ENCODE assay signal across 1 cellular context in the genomic region with DNA sequence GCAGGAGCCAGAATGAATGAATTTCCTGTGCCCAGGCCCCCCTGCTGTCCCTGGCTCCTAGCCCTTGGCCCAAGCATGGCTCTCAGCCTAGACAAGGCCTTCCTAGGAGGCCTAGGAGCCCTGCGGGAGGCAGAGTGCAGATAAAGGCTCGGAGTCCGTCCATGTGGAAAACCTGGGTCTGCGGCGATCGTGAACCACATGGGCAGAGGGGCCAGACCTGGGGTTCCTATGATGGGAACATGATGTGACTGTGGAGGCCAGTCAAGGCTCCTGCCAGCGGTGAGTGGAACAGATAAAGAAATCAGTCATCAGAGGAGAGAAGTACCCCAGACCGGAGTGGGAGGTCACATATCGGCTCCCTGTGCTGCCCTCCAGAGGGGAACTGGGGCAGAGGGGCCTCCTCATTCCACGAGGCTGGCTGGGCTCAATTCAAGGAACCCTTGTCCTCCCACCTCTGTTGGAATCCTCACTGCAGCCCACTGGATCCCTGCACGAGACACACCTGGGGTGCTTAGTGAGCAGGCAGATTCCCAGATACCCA.
A peak's percentile ranks its signal among the peaks of the same experiment; 100 is the strongest.
TF ChIP-seq lines count a peak whose summit lies in the region.

No MANE protein-coding gene starts in this region.

TF ChIP-seq in HepG2, 621 proteins besides CTCF, POLR2A, EP300 and RAD21 (continued from another document and continues in another):
- TF ChIP-seq ZNF234 (CRISPR knock-in tag; conservative IDR thresholded peaks at IDR 0.05) (no peak), PRMT3 (CRISPR knock-in tag; IDR thresholded peaks at IDR 0.05; ENCODE audit: borderline replicate concordance, low read depth) (no peak), CEBPG (CRISPR knock-in tag; IDR thresholded peaks at IDR 0.05) (0 out of 2 replicates have a peak, but pooled peaks have one; percentile 7), POLR2AphosphoS2 (IDR thresholded peaks at IDR 0.05; ENCODE audit: low read depth, low read length) (no peak), RBFOX2 (IDR thresholded peaks at IDR 0.05; ENCODE audit: low read depth, low read length) (no peak), ISL2 (CRISPR knock-in tag; IDR thresholded peaks at IDR 0.05) (no peak), ZNF326 (CRISPR knock-in tag; IDR thresholded peaks at IDR 0.05; ENCODE audit: borderline replicate concordance) (no peak), ZNF792 (CRISPR knock-in tag; IDR thresholded peaks at IDR 0.05) (no peak), MYNN (CRISPR knock-in tag; IDR thresholded peaks at IDR 0.05; ENCODE audit: low read depth) (no peak), ZNF264 (CRISPR knock-in tag; IDR thresholded peaks at IDR 0.05) (no peak), ZNF549 (CRISPR knock-in tag; IDR thresholded peaks at IDR 0.05) (no peak), ZNF34 (CRISPR knock-in tag; IDR thresholded peaks at IDR 0.05; ENCODE audit: borderline replicate concordance) (no peak), SMAD9 (CRISPR knock-in tag; IDR thresholded peaks at IDR 0.05) (no peak), GPN1 (CRISPR knock-in tag; IDR thresholded peaks at IDR 0.05; ENCODE audit: borderline replicate concordance) (no peak), TARDBP (CRISPR knock-in tag; IDR thresholded peaks at IDR 0.05) (no peak), FLYWCH1 (CRISPR knock-in tag; IDR thresholded peaks at IDR 0.05) (no peak), ZSCAN21 (CRISPR knock-in tag; IDR thresholded peaks at IDR 0.05; ENCODE audit: borderline replicate concordance) (peak; percentile 52; the same call in 1 of the 2 replicates)
- TF ChIP-seq, protein P1, sequence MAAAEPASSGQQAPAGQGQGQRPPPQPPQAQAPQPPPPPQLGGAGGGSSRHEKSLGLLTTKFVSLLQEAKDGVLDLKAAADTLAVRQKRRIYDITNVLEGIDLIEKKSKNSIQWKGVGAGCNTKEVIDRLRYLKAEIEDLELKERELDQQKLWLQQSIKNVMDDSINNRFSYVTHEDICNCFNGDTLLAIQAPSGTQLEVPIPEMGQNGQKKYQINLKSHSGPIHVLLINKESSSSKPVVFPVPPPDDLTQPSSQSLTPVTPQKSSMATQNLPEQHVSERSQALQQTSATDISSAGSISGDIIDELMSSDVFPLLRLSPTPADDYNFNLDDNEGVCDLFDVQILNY (CRISPR knock-in tag; conservative IDR thresholded peaks at IDR 0.05), result peak; percentile 40; the same call in 1 of the 2 replicates
- TF ChIP-seq, protein P2, sequence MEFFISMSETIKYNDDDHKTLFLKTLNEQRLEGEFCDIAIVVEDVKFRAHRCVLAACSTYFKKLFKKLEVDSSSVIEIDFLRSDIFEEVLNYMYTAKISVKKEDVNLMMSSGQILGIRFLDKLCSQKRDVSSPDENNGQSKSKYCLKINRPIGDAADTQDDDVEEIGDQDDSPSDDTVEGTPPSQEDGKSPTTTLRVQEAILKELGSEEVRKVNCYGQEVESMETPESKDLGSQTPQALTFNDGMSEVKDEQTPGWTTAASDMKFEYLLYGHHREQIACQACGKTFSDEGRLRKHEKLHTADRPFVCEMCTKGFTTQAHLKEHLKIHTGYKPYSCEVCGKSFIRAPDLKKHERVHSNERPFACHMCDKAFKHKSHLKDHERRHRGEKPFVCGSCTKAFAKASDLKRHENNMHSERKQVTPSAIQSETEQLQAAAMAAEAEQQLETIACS (CRISPR knock-in tag; IDR thresholded peaks at IDR 0.05), result no peak
- TF ChIP-seq, protein P3, sequence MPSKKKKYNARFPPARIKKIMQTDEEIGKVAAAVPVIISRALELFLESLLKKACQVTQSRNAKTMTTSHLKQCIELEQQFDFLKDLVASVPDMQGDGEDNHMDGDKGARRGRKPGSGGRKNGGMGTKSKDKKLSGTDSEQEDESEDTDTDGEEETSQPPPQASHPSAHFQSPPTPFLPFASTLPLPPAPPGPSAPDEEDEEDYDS (CRISPR knock-in tag; IDR thresholded peaks at IDR 0.05), result no peak
- TF ChIP-seq, protein P4, sequence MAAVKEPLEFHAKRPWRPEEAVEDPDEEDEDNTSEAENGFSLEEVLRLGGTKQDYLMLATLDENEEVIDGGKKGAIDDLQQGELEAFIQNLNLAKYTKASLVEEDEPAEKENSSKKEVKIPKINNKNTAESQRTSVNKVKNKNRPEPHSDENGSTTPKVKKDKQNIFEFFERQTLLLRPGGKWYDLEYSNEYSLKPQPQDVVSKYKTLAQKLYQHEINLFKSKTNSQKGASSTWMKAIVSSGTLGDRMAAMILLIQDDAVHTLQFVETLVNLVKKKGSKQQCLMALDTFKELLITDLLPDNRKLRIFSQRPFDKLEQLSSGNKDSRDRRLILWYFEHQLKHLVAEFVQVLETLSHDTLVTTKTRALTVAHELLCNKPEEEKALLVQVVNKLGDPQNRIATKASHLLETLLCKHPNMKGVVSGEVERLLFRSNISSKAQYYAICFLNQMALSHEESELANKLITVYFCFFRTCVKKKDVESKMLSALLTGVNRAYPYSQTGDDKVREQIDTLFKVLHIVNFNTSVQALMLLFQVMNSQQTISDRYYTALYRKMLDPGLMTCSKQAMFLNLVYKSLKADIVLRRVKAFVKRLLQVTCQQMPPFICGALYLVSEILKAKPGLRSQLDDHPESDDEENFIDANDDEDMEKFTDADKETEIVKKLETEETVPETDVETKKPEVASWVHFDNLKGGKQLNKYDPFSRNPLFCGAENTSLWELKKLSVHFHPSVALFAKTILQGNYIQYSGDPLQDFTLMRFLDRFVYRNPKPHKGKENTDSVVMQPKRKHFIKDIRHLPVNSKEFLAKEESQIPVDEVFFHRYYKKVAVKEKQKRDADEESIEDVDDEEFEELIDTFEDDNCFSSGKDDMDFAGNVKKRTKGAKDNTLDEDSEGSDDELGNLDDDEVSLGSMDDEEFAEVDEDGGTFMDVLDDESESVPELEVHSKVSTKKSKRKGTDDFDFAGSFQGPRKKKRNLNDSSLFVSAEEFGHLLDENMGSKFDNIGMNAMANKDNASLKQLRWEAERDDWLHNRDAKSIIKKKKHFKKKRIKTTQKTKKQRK (IDR thresholded peaks at IDR 0.05; ENCODE audit: low read length), result no peak
- TF ChIP-seq, protein P5, sequence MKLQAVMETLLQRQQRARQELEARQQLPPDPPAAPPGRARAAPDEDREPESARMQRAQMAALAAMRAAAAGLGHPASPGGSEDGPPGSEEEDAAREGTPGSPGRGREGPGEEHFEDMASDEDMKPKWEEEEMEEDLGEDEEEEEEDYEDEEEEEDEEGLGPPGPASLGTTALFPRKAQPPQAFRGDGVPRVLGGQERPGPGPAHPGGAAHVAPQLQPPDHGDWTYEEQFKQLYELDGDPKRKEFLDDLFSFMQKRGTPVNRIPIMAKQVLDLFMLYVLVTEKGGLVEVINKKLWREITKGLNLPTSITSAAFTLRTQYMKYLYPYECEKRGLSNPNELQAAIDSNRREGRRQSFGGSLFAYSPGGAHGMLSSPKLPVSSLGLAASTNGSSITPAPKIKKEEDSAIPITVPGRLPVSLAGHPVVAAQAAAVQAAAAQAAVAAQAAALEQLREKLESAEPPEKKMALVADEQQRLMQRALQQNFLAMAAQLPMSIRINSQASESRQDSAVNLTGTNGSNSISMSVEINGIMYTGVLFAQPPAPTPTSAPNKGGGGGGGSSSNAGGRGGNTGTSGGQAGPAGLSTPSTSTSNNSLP (IDR thresholded peaks at IDR 0.05; ENCODE audit: low read depth, low read length), result no peak
- TF ChIP-seq, protein P6, sequence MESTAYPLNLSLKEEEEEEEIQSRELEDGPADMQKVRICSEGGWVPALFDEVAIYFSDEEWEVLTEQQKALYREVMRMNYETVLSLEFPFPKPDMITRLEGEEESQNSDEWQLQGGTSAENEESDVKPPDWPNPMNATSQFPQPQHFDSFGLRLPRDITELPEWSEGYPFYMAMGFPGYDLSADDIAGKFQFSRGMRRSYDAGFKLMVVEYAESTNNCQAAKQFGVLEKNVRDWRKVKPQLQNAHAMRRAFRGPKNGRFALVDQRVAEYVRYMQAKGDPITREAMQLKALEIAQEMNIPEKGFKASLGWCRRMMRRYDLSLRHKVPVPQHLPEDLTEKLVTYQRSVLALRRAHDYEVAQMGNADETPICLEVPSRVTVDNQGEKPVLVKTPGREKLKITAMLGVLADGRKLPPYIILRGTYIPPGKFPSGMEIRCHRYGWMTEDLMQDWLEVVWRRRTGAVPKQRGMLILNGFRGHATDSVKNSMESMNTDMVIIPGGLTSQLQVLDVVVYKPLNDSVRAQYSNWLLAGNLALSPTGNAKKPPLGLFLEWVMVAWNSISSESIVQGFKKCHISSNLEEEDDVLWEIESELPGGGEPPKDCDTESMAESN (CRISPR knock-in tag; conservative IDR thresholded peaks at IDR 0.05), result no peak
- TF ChIP-seq, protein P7, sequence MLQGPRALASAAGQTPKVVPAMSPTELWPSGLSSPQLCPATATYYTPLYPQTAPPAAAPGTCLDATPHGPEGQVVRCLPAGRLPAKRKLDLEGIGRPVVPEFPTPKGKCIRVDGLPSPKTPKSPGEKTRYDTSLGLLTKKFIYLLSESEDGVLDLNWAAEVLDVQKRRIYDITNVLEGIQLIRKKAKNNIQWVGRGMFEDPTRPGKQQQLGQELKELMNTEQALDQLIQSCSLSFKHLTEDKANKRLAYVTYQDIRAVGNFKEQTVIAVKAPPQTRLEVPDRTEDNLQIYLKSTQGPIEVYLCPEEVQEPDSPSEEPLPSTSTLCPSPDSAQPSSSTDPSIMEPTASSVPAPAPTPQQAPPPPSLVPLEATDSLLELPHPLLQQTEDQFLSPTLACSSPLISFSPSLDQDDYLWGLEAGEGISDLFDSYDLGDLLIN (CRISPR knock-in tag; IDR thresholded peaks at IDR 0.05; ENCODE audit: borderline replicate concordance), result no peak
- TF ChIP-seq, protein P8, sequence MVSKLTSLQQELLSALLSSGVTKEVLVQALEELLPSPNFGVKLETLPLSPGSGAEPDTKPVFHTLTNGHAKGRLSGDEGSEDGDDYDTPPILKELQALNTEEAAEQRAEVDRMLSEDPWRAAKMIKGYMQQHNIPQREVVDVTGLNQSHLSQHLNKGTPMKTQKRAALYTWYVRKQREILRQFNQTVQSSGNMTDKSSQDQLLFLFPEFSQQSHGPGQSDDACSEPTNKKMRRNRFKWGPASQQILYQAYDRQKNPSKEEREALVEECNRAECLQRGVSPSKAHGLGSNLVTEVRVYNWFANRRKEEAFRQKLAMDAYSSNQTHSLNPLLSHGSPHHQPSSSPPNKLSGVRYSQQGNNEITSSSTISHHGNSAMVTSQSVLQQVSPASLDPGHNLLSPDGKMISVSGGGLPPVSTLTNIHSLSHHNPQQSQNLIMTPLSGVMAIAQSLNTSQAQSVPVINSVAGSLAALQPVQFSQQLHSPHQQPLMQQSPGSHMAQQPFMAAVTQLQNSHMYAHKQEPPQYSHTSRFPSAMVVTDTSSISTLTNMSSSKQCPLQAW (CRISPR knock-in tag; IDR thresholded peaks at IDR 0.05), result peak; percentile 52; the same call in 1 of the 2 replicates
- TF ChIP-seq, protein P9, sequence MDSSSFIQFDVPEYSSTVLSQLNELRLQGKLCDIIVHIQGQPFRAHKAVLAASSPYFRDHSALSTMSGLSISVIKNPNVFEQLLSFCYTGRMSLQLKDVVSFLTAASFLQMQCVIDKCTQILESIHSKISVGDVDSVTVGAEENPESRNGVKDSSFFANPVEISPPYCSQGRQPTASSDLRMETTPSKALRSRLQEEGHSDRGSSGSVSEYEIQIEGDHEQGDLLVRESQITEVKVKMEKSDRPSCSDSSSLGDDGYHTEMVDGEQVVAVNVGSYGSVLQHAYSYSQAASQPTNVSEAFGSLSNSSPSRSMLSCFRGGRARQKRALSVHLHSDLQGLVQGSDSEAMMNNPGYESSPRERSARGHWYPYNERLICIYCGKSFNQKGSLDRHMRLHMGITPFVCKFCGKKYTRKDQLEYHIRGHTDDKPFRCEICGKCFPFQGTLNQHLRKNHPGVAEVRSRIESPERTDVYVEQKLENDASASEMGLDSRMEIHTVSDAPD (CRISPR knock-in tag; IDR thresholded peaks at IDR 0.05), result no peak
- TF ChIP-seq, protein P10, sequence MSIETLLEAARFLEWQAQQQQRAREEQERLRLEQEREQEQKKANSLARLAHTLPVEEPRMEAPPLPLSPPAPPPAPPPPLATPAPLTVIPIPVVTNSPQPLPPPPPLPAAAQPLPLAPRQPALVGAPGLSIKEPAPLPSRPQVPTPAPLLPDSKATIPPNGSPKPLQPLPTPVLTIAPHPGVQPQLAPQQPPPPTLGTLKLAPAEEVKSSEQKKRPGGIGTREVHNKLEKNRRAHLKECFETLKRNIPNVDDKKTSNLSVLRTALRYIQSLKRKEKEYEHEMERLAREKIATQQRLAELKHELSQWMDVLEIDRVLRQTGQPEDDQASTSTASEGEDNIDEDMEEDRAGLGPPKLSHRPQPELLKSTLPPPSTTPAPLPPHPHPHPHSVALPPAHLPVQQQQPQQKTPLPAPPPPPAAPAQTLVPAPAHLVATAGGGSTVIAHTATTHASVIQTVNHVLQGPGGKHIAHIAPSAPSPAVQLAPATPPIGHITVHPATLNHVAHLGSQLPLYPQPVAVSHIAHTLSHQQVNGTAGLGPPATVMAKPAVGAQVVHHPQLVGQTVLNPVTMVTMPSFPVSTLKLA (IDR thresholded peaks at IDR 0.05), result no peak
